In genomic region chr7:134071355-134072331, GRCh38 we compare ENCODE assay signal across 11 cellular contexts. TPM values are rescaled to one million over a fixed set of nuclear protein-coding genes. Genes with fewer than 3 reads are reported as not detected.
DNase-seq lines count a peak whose midpoint lies in the region; ATAC-seq and TF ChIP-seq lines count a peak whose summit lies in the region.
"Had no signal": no experiment of that assay in that cellular context is flagged by ENCODE, and none has a peak within 500 bp of the region (broad histone marks: within the 10 kb centered on the region; RNA-seq: fewer than 3 reads in every experiment).

No MANE protein-coding gene starts in this region.

- peak overlapping the region; percentile 5 for H3K4me2 ChIP-seq in mesenchymal stem cell (ENCODE audit: low read length, poor library complexity, severe bottlenecking)

- H3K79me1 ChIP-seq in mesenchymal stem cell (replicated peaks; ENCODE audit: low read length, poor library complexity, severe bottlenecking) = no peaks in the 10 kb centered on the region

- ATAC-seq in GM18873 (IDR thresholded peaks at IDR 0.05; ENCODE audit: low FRiP score, unreplicated experiment) (peak; percentile 74), GM21576 (IDR thresholded peaks at IDR 0.05; ENCODE audit: unreplicated experiment) (peak; percentile 90), HG03103 (IDR thresholded peaks at IDR 0.05; ENCODE audit: low read depth, unreplicated experiment) (peak; percentile 80), lower lobe of right lung (no peak)

- TF ChIP-seq EP300 in transverse colon (IDR thresholded peaks at IDR 0.05; ENCODE audit: low read depth) = no peak

- no peak overlapping the region for H2BK15ac ChIP-seq in mesenchymal stem cell (ENCODE audit: low read depth, poor library complexity, severe bottlenecking)

- H2BK120ac ChIP-seq in mesenchymal stem cell (ENCODE audit: low read depth, low read length) = no peak overlapping the region

- H2BK5ac ChIP-seq in mesenchymal stem cell (ENCODE audit: low read depth, low read length, poor library complexity, severe bottlenecking) = no peak overlapping the region

- no peak overlapping the region for H3K14ac ChIP-seq in mesenchymal stem cell (ENCODE audit: low read length in 2 of 2)

- H3K9me3 ChIP-seq in mesenchymal stem cell (ENCODE audit: control insufficient read depth, low read length) = no peaks in the 10 kb centered on the region
- H3K9me3 ChIP-seq in transverse colon = no peaks in the 10 kb centered on the region
- H3K9me3 ChIP-seq in lower lobe of right lung = no peaks in the 10 kb centered on the region

- H3K4me3 ChIP-seq in mesenchymal stem cell (ENCODE audit: insufficient read depth in 1 of 2, low read depth in 1 of 2, low read length in 2 of 2) (no peak overlapping the region), transverse colon (no peak overlapping the region), lower lobe of right lung (no peak overlapping the region)

- CTCF ChIA-PET in HEK293T (lab: Yijun Ruan, JAX) = interaction anchor here (0.8 kb wide), 1 partner anchor 10 kb away, joined by 3 read pairs; no protein-coding TSS in a partner anchor

- in situ Hi-C loops in transverse colon (cut with MboI; ENCODE audit: low pct_ligation_motif_present in 1 of 4, low pct_unique_long_range_greater_than_20kb in 1 of 4, low sequenced_read_pairs in 3 of 4) = no loop called here

- TF ChIP-seq POLR2A in transverse colon (IDR thresholded peaks at IDR 0.05) = no peak

- no peak overlapping the region for H2AK5ac ChIP-seq in mesenchymal stem cell (ENCODE audit: low read length, severe bottlenecking)

- no peak overlapping the region for H4K8ac ChIP-seq in mesenchymal stem cell (ENCODE audit: low read length)

- H3K18ac ChIP-seq in mesenchymal stem cell (ENCODE audit: low read depth in 1 of 2, low read length in 2 of 2) = no peak overlapping the region

- H2BK12ac ChIP-seq in mesenchymal stem cell (ENCODE audit: low read length in 2 of 2) = no peak overlapping the region

- no peak overlapping the region for H3K9ac ChIP-seq in mesenchymal stem cell (ENCODE audit: low read length)

- intact Hi-C loops in transverse colon (cut with DNase I; ENCODE audit: low total_unique reads) (no loop called here), lower lobe of right lung (cut with DNase I) (no loop called here)

- no peak overlapping the region for H3K23ac ChIP-seq in mesenchymal stem cell (ENCODE audit: low read length in 2 of 2)

- no peaks in the 10 kb centered on the region for H3K4me1 ChIP-seq in mesenchymal stem cell (ENCODE audit: control insufficient read depth, insufficient read depth, low read depth, low read length)
- H3K4me1 ChIP-seq in transverse colon = no peaks in the 10 kb centered on the region
- no peaks in the 10 kb centered on the region for H3K4me1 ChIP-seq in lower lobe of right lung

- H2AFZ ChIP-seq in mesenchymal stem cell (ENCODE audit: low read depth, low read length) = no peak overlapping the region

- TF ChIP-seq CTCF in transverse colon (IDR thresholded peaks at IDR 0.05) (no peak), lower lobe of right lung (IDR thresholded peaks at IDR 0.05) (no peak)

- POLR2A ChIA-PET in HEK293T (lab: Yijun Ruan, JAX) = no interaction called here

- H3K27me3 ChIP-seq in mesenchymal stem cell (ENCODE audit: control insufficient read depth in 1 of 2, insufficient read depth in 1 of 2, low read length in 2 of 2) (no peaks in the 10 kb centered on the region), transverse colon (no peaks in the 10 kb centered on the region), lower lobe of right lung (ENCODE audit: low read depth) (no peaks in the 10 kb centered on the region)

- H3K4ac ChIP-seq in mesenchymal stem cell (ENCODE audit: low read depth in 1 of 2, low read length in 2 of 2) = no peak overlapping the region

- H3K36me3 ChIP-seq in mesenchymal stem cell (ENCODE audit: control insufficient read depth in 1 of 2, insufficient read depth in 2 of 2, low read depth in 1 of 2, low read length in 2 of 2) (peaks cover under 1 to 4% of the 10 kb centered on the region in 2 experiments), transverse colon (no peaks in the 10 kb centered on the region), lower lobe of right lung (peaks cover under 1% of the 10 kb centered on the region)

- DNase-seq in mesenchymal stem cell (no peak), HEK293T (ENCODE audit: extremely low spot score) (no peak), nucleus accumbens (lab: John Stamatoyannopoulos, UW) (no peak), transverse colon (no peak), lower lobe of right lung (no peak)
- DNase-seq: activated CD8-positive, alpha-beta memory T cell treated with anti-CD3 and anti-CD28 coated beads, Interleukin-2, amount 50 U/mL, for 4 hours; COR-L47; stimulated activated CD4-positive, alpha-beta T cell treated with anti-CD3 and anti-CD28 coated beads, Interleukin-4, amount 100 ng/mL, for 1 hour had no signal

- no peak overlapping the region for H3K27ac ChIP-seq in mesenchymal stem cell (ENCODE audit: low read length, poor library complexity, severe bottlenecking)
- H3K27ac ChIP-seq in transverse colon = no peak overlapping the region
- no peak overlapping the region for H3K27ac ChIP-seq in lower lobe of right lung

- no peak overlapping the region for H4K91ac ChIP-seq in mesenchymal stem cell (ENCODE audit: low read length)

TF ChIP-seq in HEK293T, 16 proteins besides CTCF, POLR2A, EP300 and RAD21:
- TF ChIP-seq ZNF384 (IDR thresholded peaks at IDR 0.05) (no peak), FOXM1 (IDR thresholded peaks at IDR 0.05; ENCODE audit: borderline replicate concordance) (no peak)
TF ChIP-seq in HEK293T: peak in this region for 0.

RNA-seq across cellular contexts. Expression of gene LRGUK, which starts 55.5 kb away (rescaled TPM):
- polyA plus RNA-seq in mesenchymal stem cell (2013, experiment 1 of 2) = 0.07 TPM
- polyA plus RNA-seq in mesenchymal stem cell (2013, experiment 2 of 2) = 0.07 TPM
- 1 to 10 TPM in 2 of 4 donors, under 1 TPM in 2; 0.48 to 9.4 (median 3.3) TPM for total RNA-seq in transverse colon
- total RNA-seq in lower lobe of right lung = 1.8 TPM

Comparison
In these comparisons a context has a peak if more than half of its experiments do, and no peak if none do; other contexts are left out.
1. ATAC-seq: peak in GM18873 (single experiment), GM21576 (single experiment) and HG03103 (single experiment); none in lower lobe of right lung (0 of 2).